ENCODE assay signal across 7 cellular contexts in the genomic region with DNA sequence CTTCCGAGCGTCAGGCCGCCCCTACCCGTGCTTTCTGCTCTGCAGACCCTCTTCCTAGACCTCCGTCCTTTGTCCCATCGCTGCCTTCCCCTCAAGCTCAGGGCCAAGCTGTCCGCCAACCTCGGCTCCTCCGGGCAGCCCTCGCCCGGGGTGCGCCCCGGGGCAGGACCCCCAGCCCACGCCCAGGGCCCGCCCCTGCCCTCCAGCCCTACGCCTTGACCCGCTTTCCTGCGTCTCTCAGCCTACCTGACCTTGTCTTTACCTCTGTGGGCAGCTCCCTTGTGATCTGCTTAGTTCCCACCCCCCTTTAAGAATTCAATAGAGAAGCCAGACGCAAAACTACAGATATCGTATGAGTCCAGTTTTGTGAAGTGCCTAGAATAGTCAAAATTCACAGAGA. TPM values are rescaled to one million over a fixed set of nuclear protein-coding genes. Genes with fewer than 3 reads are reported as not detected.
A peak's percentile ranks its signal among the peaks of the same experiment; 100 is the strongest.
DNase-seq lines count a peak whose midpoint lies in the region; ATAC-seq and TF ChIP-seq lines count a peak whose summit lies in the region.
"Not testable (repeated sequence)": the region's sequence is repeated elsewhere in the genome, so short reads cannot be mapped to it uniquely, and the experiment has no call there.

A gene with protein sequence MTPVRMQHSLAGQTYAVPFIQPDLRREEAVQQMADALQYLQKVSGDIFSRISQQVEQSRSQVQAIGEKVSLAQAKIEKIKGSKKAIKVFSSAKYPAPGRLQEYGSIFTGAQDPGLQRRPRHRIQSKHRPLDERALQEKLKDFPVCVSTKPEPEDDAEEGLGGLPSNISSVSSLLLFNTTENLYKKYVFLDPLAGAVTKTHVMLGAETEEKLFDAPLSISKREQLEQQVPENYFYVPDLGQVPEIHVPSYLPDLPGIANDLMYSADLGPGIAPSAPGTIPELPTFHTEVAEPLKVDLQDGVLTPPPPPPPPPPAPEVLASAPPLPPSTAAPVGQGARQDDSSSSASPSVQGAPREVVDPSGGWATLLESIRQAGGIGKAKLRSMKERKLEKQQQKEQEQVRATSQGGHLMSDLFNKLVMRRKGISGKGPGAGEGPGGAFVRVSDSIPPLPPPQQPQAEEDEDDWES (minus strand): TSS at position 101 of the 400 bp plus-strand sequence. CDS start 4,457 bp downstream, outside the sequence.

- not testable (repeated sequence) for TF ChIP-seq CTCF in GM12864 (IDR thresholded peaks at IDR 0.05; ENCODE audit: low read depth, low read length, missing control alignments); activated CD8-positive, alpha-beta T cell treated with anti-CD3 and anti-CD28 coated beads for 36 hours (IDR thresholded peaks at IDR 0.05); mammary epithelial cell (conservative IDR thresholded peaks at IDR 0.05 in 1 of 2, IDR thresholded peaks at IDR 0.05 in 1 of 2; ENCODE audit: extremely low read depth in 1 of 2, insufficient read depth in 1 of 2, low read depth in 1 of 2, low read length in 2 of 2)

- BruUV-seq in mammary epithelial cell (replicated peaks; lab: Mats Ljungman, UMichigan): not testable (repeated sequence)

- H3K27ac ChIP-seq in mammary epithelial cell (ENCODE audit: insufficient read depth, low read depth, low read length); mesenchymal stem cell (ENCODE audit: low read length, poor library complexity, severe bottlenecking); rectal smooth muscle tissue (ENCODE audit: low read depth, low read length): not testable (repeated sequence)

- not testable (repeated sequence) for H3K4me1 Mint-ChIP-seq in activated CD8-positive, alpha-beta T cell treated with anti-CD3 and anti-CD28 coated beads for 36 hours (ENCODE audit: low read depth)

- H3K79me1 ChIP-seq in mesenchymal stem cell (replicated peaks; ENCODE audit: low read length, poor library complexity, severe bottlenecking): not testable (repeated sequence)

- not testable (repeated sequence) for H3K9me3 Mint-ChIP-seq in activated CD8-positive, alpha-beta T cell treated with anti-CD3 and anti-CD28 coated beads for 36 hours

- in situ Hi-C loops in mammary epithelial cell (cut with MboI; ENCODE audit: low sequenced_read_pairs in 2 of 2): not testable (repeated sequence)

- H2BK12ac ChIP-seq in mesenchymal stem cell (ENCODE audit: low read length in 2 of 2): not testable (repeated sequence)

- not testable (repeated sequence) for H2BK5ac ChIP-seq in mesenchymal stem cell (ENCODE audit: low read depth, low read length, poor library complexity, severe bottlenecking)

- dilution Hi-C loops in mammary epithelial cell (cut with HindIII; ENCODE audit: low sequenced_read_pairs): not testable (repeated sequence)

- CTCF ChIA-PET in activated CD8-positive, alpha-beta T cell treated with anti-CD3 and anti-CD28 coated beads for 36 hours (lab: Charles Lee); mammary epithelial cell (lab: Charles Lee; ENCODE audit: low non-redundant PET): not testable (repeated sequence)

- not testable (repeated sequence) for H3K4ac ChIP-seq in mesenchymal stem cell (ENCODE audit: low read depth in 1 of 2, low read length in 2 of 2)

- H4K20me1 ChIP-seq in mammary epithelial cell (ENCODE audit: insufficient read depth, low read length): not testable (repeated sequence)

- not testable (repeated sequence) for H3K9me3 ChIP-seq in NT2/D1 (ENCODE audit: insufficient read depth, low read length); mammary epithelial cell (replicated peaks; ENCODE audit: insufficient read depth, low read length); mesenchymal stem cell (ENCODE audit: control insufficient read depth, low read length)

- not testable (repeated sequence) for H3K27ac Mint-ChIP-seq in activated CD8-positive, alpha-beta T cell treated with anti-CD3 and anti-CD28 coated beads for 36 hours

- intact Hi-C loops in activated CD8-positive, alpha-beta T cell treated with anti-CD3 and anti-CD28 coated beads for 36 hours (cut with micrococcal nuclease); mammary epithelial cell (cut with micrococcal nuclease); Right ventricle myocardium inferior (cut with DNase I): not testable (repeated sequence)

- not testable (repeated sequence) for H3K4me2 ChIP-seq in mammary epithelial cell (ENCODE audit: insufficient read depth, low read depth, low read length); mesenchymal stem cell (ENCODE audit: low read length, poor library complexity, severe bottlenecking)

- not testable (repeated sequence) for H3K27me3 Mint-ChIP-seq in activated CD8-positive, alpha-beta T cell treated with anti-CD3 and anti-CD28 coated beads for 36 hours

- H3K36me3 ChIP-seq in NT2/D1 (ENCODE audit: insufficient read depth, insufficient read length, low read length); mammary epithelial cell (ENCODE audit: insufficient read depth, low read length); mesenchymal stem cell (ENCODE audit: control insufficient read depth in 1 of 2, insufficient read depth in 2 of 2, low read depth in 1 of 2, low read length in 2 of 2); rectal smooth muscle tissue (ENCODE audit: control insufficient read depth, insufficient read depth, low read length): not testable (repeated sequence)

- not testable (repeated sequence) for H2BK120ac ChIP-seq in mesenchymal stem cell (ENCODE audit: low read depth, low read length)

- H2BK15ac ChIP-seq in mesenchymal stem cell (ENCODE audit: low read depth, poor library complexity, severe bottlenecking): not testable (repeated sequence)

- not testable (repeated sequence) for ATAC-seq in activated CD8-positive, alpha-beta T cell treated with anti-CD3 and anti-CD28 coated beads for 36 hours; Right ventricle myocardium inferior

- H3K18ac ChIP-seq in mesenchymal stem cell (ENCODE audit: low read depth in 1 of 2, low read length in 2 of 2): not testable (repeated sequence)

- no CpG with 5 or more reads among the region's 20 CpGs for WGBS in mammary epithelial cell (ENCODE audit: low coverage, missing lambda C conversion rate)
- no CpG with 5 or more reads among the region's 20 CpGs for WGBS in mesenchymal stem cell

- H3K4me3 Mint-ChIP-seq in activated CD8-positive, alpha-beta T cell treated with anti-CD3 and anti-CD28 coated beads for 36 hours: not testable (repeated sequence)

- H3K9ac ChIP-seq in NT2/D1 (ENCODE audit: insufficient read length, low read depth); mammary epithelial cell (ENCODE audit: insufficient read depth, low read length); rectal smooth muscle tissue (ENCODE audit: low read length): not testable (repeated sequence)
- peak within 1 kb of the TSS; percentile 68 for H3K9ac ChIP-seq in mesenchymal stem cell (ENCODE audit: low read length)

- not testable (repeated sequence) for H4K8ac ChIP-seq in mesenchymal stem cell (ENCODE audit: low read length)

- H3K79me2 ChIP-seq in mammary epithelial cell (ENCODE audit: insufficient read depth, low read length): not testable (repeated sequence)

- not testable (repeated sequence) for H3K27me3 ChIP-seq in NT2/D1 (ENCODE audit: insufficient read depth, insufficient read length); mammary epithelial cell (ENCODE audit: insufficient read depth, low read length); mesenchymal stem cell (ENCODE audit: control insufficient read depth in 1 of 2, insufficient read depth in 1 of 2, low read length in 2 of 2); rectal smooth muscle tissue (ENCODE audit: control insufficient read depth, insufficient read depth, low read length)

- not testable (repeated sequence) for H2AK5ac ChIP-seq in mesenchymal stem cell (ENCODE audit: low read length, severe bottlenecking)

- H3K4me1 ChIP-seq in NT2/D1 (ENCODE audit: insufficient read depth, insufficient read length); mammary epithelial cell (ENCODE audit: insufficient read depth, low read length); mesenchymal stem cell (ENCODE audit: control insufficient read depth, insufficient read depth, low read depth, low read length); rectal smooth muscle tissue (ENCODE audit: control insufficient read depth, insufficient read depth, low read length): not testable (repeated sequence)

- H3K4me3 ChIP-seq in GM12864 (ENCODE audit: low read depth, low read length): peak within 1 kb of the TSS; percentile 58
- H3K4me3 ChIP-seq in NT2/D1 (ENCODE audit: insufficient read length, low read depth): peak within 1 kb of the TSS; percentile 46
- H3K4me3 ChIP-seq in mammary epithelial cell (replicated peaks in 1 of 3; ENCODE audit: insufficient read depth in 1 of 3, low read depth in 2 of 3, low read length in 3 of 3): peak within 1 kb of the TSS in 2 of 3 experiments; percentile 41 to 49
- H3K4me3 ChIP-seq in mesenchymal stem cell (ENCODE audit: insufficient read depth in 1 of 2, low read depth in 1 of 2, low read length in 2 of 2): peak within 1 kb of the TSS; percentile 60 to 69
- peak within 1 kb of the TSS; percentile 41 for H3K4me3 ChIP-seq in rectal smooth muscle tissue (ENCODE audit: low read length)

- H3K14ac ChIP-seq in mesenchymal stem cell (ENCODE audit: low read length in 2 of 2): not testable (repeated sequence)

- not testable (repeated sequence) for H2AFZ ChIP-seq in mammary epithelial cell (ENCODE audit: low read depth, low read length); mesenchymal stem cell (ENCODE audit: low read depth, low read length)

- POLR2A ChIA-PET in activated CD8-positive, alpha-beta T cell treated with anti-CD3 and anti-CD28 coated beads for 36 hours (lab: Charles Lee): not testable (repeated sequence)

- H4K91ac ChIP-seq in mesenchymal stem cell (ENCODE audit: low read length): not testable (repeated sequence)

- H3K36me3 Mint-ChIP-seq in activated CD8-positive, alpha-beta T cell treated with anti-CD3 and anti-CD28 coated beads for 36 hours (ENCODE audit: low read depth): not testable (repeated sequence)

- not testable (repeated sequence) for H3K23ac ChIP-seq in mesenchymal stem cell (ENCODE audit: low read length in 2 of 2)

- not testable (repeated sequence) for DNase-seq in GM12864 (ENCODE audit: low read depth); NT2/D1 (ENCODE audit: low read depth, low spot score); activated CD8-positive, alpha-beta T cell treated with anti-CD3 and anti-CD28 coated beads for 36 hours; mammary epithelial cell; Right ventricle myocardium inferior (ENCODE audit: missing footprints); mesenchymal stem cell

RNA-seq across cellular contexts. Expression of the gene that starts here (rescaled TPM):
- 10 to 100 TPM; 18.0 to 20.3 TPM for total RNA-seq in activated CD8-positive, alpha-beta T cell treated with anti-CD3 and anti-CD28 coated beads for 36 hours
- total RNA-seq in mammary epithelial cell (10 to 100 TPM in 1 of 2 donors, 1 to 10 TPM in 1; 4.2 to 20.4 TPM), Right ventricle myocardium inferior (13.4 TPM)
- 3.8 TPM for polyA plus RNA-seq in mammary epithelial cell
- polyA minus RNA-seq in mammary epithelial cell: 1.6 TPM
- 5.5 TPM for polyA plus RNA-seq in mesenchymal stem cell (2013, experiment 1 of 2)
- 5.0 TPM for polyA plus RNA-seq in mesenchymal stem cell (2013, experiment 2 of 2)
